Comparison of ENCODE assay signal across 8 cellular contexts in genomic region chr19:36054119-36054732, GRCh38. TPM values are rescaled to one million over a fixed set of nuclear protein-coding genes. Genes with fewer than 3 reads are reported as not detected.
DNase-seq lines count a peak whose midpoint lies in the region; ATAC-seq and TF ChIP-seq lines count a peak whose summit lies in the region.

TSS of gene THAP8 (minus strand) at chr19:36054285. CDS start at chr19:36054217, 68 bp downstream.

- H3K9me3 Mint-ChIP-seq in activated naive CD8-positive, alpha-beta T cell (ENCODE audit: low read depth) = no peaks in the 10 kb centered on the region
- peaks cover 7% of the 10 kb centered on the region for H3K9me3 Mint-ChIP-seq in glutamatergic neuron (ENCODE audit: unreplicated experiment)

- peaks cover 16% of the 10 kb centered on the region; the same call in 1 of the 2 replicates for H4K20me1 ChIP-seq in SK-N-SH (ENCODE audit: insufficient read depth)
- H4K20me1 ChIP-seq in osteoblast (ENCODE audit: insufficient read depth, low read length) = no peaks in the 10 kb centered on the region

- H3K36me3 Mint-ChIP-seq in activated naive CD8-positive, alpha-beta T cell = no peaks in the 10 kb centered on the region
- H3K36me3 Mint-ChIP-seq in glutamatergic neuron (ENCODE audit: unreplicated experiment) = no peaks in the 10 kb centered on the region

- peak within 1 kb of the TSS; percentile 64 to 68 for H3K4me3 ChIP-seq in SK-N-SH (ENCODE audit: low read depth in 2 of 2, low read length in 1 of 2)
- H3K4me3 ChIP-seq in osteoblast (ENCODE audit: insufficient read depth, low read length) = peak within 1 kb of the TSS; percentile 78
- H3K4me3 ChIP-seq in thymus (ENCODE audit: low read length) = peak within 1 kb of the TSS; percentile 81

- H3K9me2 ChIP-seq in SK-N-SH = no peaks in the 10 kb centered on the region

- H3K79me2 ChIP-seq in SK-N-SH (ENCODE audit: insufficient read depth) (peaks cover 41% of the 10 kb centered on the region), osteoblast (ENCODE audit: insufficient read depth, low read length) (peaks cover 38% of the 10 kb centered on the region)

- DNase-seq in GM10266 (ENCODE audit: extremely low spot score) = peak; percentile 98
- peak; percentile 96 for DNase-seq in NCI-H1048 (lab: John Stamatoyannopoulos, UW)
- peak; percentile 98 for DNase-seq in SK-N-SH
- peak; percentile 99 for DNase-seq in glutamatergic neuron
- DNase-seq in osteoblast (ENCODE audit: insufficient read length, low spot score, missing footprints) = peak; percentile 99

- CTCF ChIA-PET in SK-N-SH (lab: Yijun Ruan, JAX) = interaction anchor here (1.1 to 3.3 kb wide), 3 partner anchors 17 to 107 kb away, joined by 4 to 16 read pairs (median 5); partner anchors contain the start of gene CLIP3

- POLR2A ChIA-PET in SK-N-SH (lab: Yijun Ruan, JAX) = interaction anchor here (0.9 to 1.6 kb wide), 4 partner anchors 9 to 186 kb away, joined by 3 to 6 read pairs (median 4); partner anchors contain the start of genes ALKBH6, APLP1 and CLIP3

- 0 out of 2 replicates have a peak, but pooled peaks have one; percentile 5 for TF ChIP-seq RAD21 in SK-N-SH (IDR thresholded peaks at IDR 0.05; ENCODE audit: low read length)

- peak; percentile 39 for TF ChIP-seq CTCF in GM10266 (IDR thresholded peaks at IDR 0.05; ENCODE audit: control insufficient read depth, insufficient read depth, low read depth, missing control alignments)
- peak; percentile 64 for TF ChIP-seq CTCF in SK-N-SH (IDR thresholded peaks at IDR 0.05)
- peak; percentile 50 for TF ChIP-seq CTCF in glutamatergic neuron (IDR thresholded peaks at IDR 0.05; ENCODE audit: partially characterized antibody, unreplicated experiment)
- peak; percentile 55 for TF ChIP-seq CTCF in osteoblast (IDR thresholded peaks at IDR 0.05; ENCODE audit: extremely low read depth, low read depth, low read length)

- H3K9ac ChIP-seq in SK-N-SH = peak within 1 kb of the TSS; percentile 76

- H3K27me3 ChIP-seq in SK-N-SH (ENCODE audit: insufficient read depth) (no peaks in the 10 kb centered on the region), osteoblast (ENCODE audit: insufficient read depth, low read length) (no peaks in the 10 kb centered on the region), thymus (ENCODE audit: control insufficient read depth, insufficient read depth) (no peaks in the 10 kb centered on the region)

- H3K9me3 ChIP-seq in SK-N-SH = no peaks in the 10 kb centered on the region
- H3K9me3 ChIP-seq in osteoblast (ENCODE audit: low read depth, low read length) = no peaks in the 10 kb centered on the region
- H3K9me3 ChIP-seq in thymus (ENCODE audit: control insufficient read depth) = no peaks in the 10 kb centered on the region

- H3K27ac Mint-ChIP-seq in activated naive CD8-positive, alpha-beta T cell = peak within 1 kb of the TSS; percentile 96
- H3K27ac Mint-ChIP-seq in glutamatergic neuron (ENCODE audit: unreplicated experiment) = peak within 1 kb of the TSS; percentile 98

- H3K27ac ChIP-seq in SK-N-SH (ENCODE audit: low read depth in 2 of 2, low read length in 1 of 2) (peak within 1 kb of the TSS; percentile 95 to 98), osteoblast (ENCODE audit: low read depth, low read length) (peak within 1 kb of the TSS; percentile 97), thymus (ENCODE audit: low read depth) (peak within 1 kb of the TSS; percentile 100)

- peak; percentile 77 for ATAC-seq in HG02588 (IDR thresholded peaks at IDR 0.05; ENCODE audit: unreplicated experiment)

- peaks cover 18% of the 10 kb centered on the region for H3K4me1 Mint-ChIP-seq in activated naive CD8-positive, alpha-beta T cell (ENCODE audit: low read depth)
- peaks cover 3% of the 10 kb centered on the region for H3K4me1 Mint-ChIP-seq in glutamatergic neuron (ENCODE audit: low read depth, unreplicated experiment)

- peak within 1 kb of the TSS; percentile 80 for H3K4me2 ChIP-seq in SK-N-SH
- H3K4me2 ChIP-seq in osteoblast (ENCODE audit: insufficient read depth, low read length) = peak within 1 kb of the TSS; percentile 83

- H3K36me3 ChIP-seq in SK-N-SH (replicated peaks in 1 of 2; ENCODE audit: control insufficient read depth in 1 of 2, insufficient read depth in 2 of 2, low read length in 1 of 2) = no peaks in the 10 kb centered on the region
- peaks cover 7% of the 10 kb centered on the region for H3K36me3 ChIP-seq in osteoblast (ENCODE audit: insufficient read depth, low read length)
- peaks cover 6% of the 10 kb centered on the region for H3K36me3 ChIP-seq in thymus (ENCODE audit: control insufficient read depth, insufficient read depth)

- H3K27me3 Mint-ChIP-seq in activated naive CD8-positive, alpha-beta T cell = no peaks in the 10 kb centered on the region
- peaks cover 6% of the 10 kb centered on the region for H3K27me3 Mint-ChIP-seq in glutamatergic neuron (ENCODE audit: unreplicated experiment)

- peak within 1 kb of the TSS; percentile 97 for H3K4me3 Mint-ChIP-seq in activated naive CD8-positive, alpha-beta T cell
- peak within 1 kb of the TSS; percentile 95 for H3K4me3 Mint-ChIP-seq in glutamatergic neuron (ENCODE audit: unreplicated experiment)

- WGBS in SK-N-SH (ENCODE audit: low lambda C conversion rate) = 2% methylated on average over 35 of the region's 56 CpGs
- under 1% methylated on average over 56 of the region's 56 CpGs for WGBS in thymus

- peaks cover 15% of the 10 kb centered on the region for H3F3A ChIP-seq in SK-N-SH (replicated peaks; ENCODE audit: insufficient read depth)

- H3K4me1 ChIP-seq in SK-N-SH (ENCODE audit: control insufficient read depth in 1 of 2, insufficient read depth in 2 of 2, low read depth in 1 of 2, low read length in 1 of 2) (peaks cover 3 to 5% of the 10 kb centered on the region in 2 experiments; a peak in 2 of 4 replicates), osteoblast (ENCODE audit: insufficient read depth, low read length) (peaks cover 18% of the 10 kb centered on the region), thymus (ENCODE audit: control insufficient read depth, insufficient read depth, low read length) (peaks cover 10% of the 10 kb centered on the region)

- H2AFZ ChIP-seq in SK-N-SH (ENCODE audit: low read depth) (peak within 1 kb of the TSS; percentile 82), osteoblast (ENCODE audit: low read length) (peak within 1 kb of the TSS; percentile 97)

- TF ChIP-seq EP300 in SK-N-SH (IDR thresholded peaks at IDR 0.05; ENCODE audit: borderline replicate concordance in 1 of 2, low read depth in 1 of 2, low read length in 1 of 2) = no peak

TF ChIP-seq in SK-N-SH, 30 proteins besides CTCF, POLR2A, EP300 and RAD21 (continues in another document):
- TF ChIP-seq ELF1 (IDR thresholded peaks at IDR 0.05) (no peak), FOXM1 (IDR thresholded peaks at IDR 0.05; ENCODE audit: low read depth) (no peak), FOSL2 (IDR thresholded peaks at IDR 0.05; ENCODE audit: borderline replicate concordance, low read depth) (no peak), RCOR1 (IDR thresholded peaks at IDR 0.05; ENCODE audit: low read length) (no peak), USF1 (IDR thresholded peaks at IDR 0.05; ENCODE audit: borderline replicate concordance, low read depth) (peak; percentile 99), USF2 (IDR thresholded peaks at IDR 0.05; ENCODE audit: borderline replicate concordance, low read depth, low read length) (peak; percentile 98), CHD2 (IDR thresholded peaks at IDR 0.05; ENCODE audit: low read length, partially characterized antibody) (peak; percentile 55), GATA2 (CRISPR knock-in tag; IDR thresholded peaks at IDR 0.05) (no peak), REST (IDR thresholded peaks at IDR 0.05; ENCODE audit: low read depth, low read length) (no peak), NRF1 (IDR thresholded peaks at IDR 0.05; ENCODE audit: low read depth, low read length) (peak; percentile 91), FOXJ3 (CRISPR knock-in tag; IDR thresholded peaks at IDR 0.05) (no peak)

RNA-seq across cellular contexts. Expression of gene THAP8, which starts in this region (rescaled TPM):
- polyA plus RNA-seq in SK-N-SH (2012; rRNA removed) (6.2 and 6.3 TPM in 2 replicates), thymus (5.7 TPM)
- 2.3 and 4.8 TPM in 2 replicates for polyA plus RNA-seq in SK-N-SH (2012; cell fraction: cytosol; rRNA removed)
- polyA plus RNA-seq in SK-N-SH (2012; cell fraction: nucleus; rRNA removed) = 3.9 and 4.2 TPM in 2 replicates
- total RNA-seq in glutamatergic neuron (ENCODE audit: unreplicated experiment) (10.1 TPM), osteoblast (3.2 and 5.1 TPM in 2 replicates)

Comparison
In these comparisons a context has a peak if more than half of its experiments do, and no peak if none do; other contexts are left out.
1. Peak in every context shown above with its lines: DNase-seq, ATAC-seq, H3K4me3 ChIP-seq and H3K27ac ChIP-seq.